ENCODE assay signal across 10 cellular contexts in the genomic region with DNA sequence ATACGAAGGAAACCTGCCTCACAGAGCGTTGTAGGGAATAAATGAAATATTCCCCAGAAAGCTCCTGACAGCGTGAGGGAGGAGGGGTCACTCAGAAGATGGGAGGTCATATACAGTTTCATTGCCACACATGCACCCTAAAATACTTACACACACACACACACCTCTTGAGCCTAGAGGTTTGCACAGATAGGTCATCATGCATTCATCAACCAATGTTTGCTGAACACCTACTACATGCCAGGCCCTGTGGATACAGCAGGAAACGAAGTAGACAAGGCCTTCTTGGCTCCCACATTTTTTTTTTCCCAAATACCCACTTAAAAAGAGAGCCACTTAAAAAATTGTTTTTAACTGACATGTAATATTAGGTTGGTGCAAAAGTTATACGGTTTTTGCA. TPM values are rescaled to one million over a fixed set of nuclear protein-coding genes. Genes with fewer than 3 reads are reported as not detected.
DNase-seq lines count a peak whose midpoint lies in the region; ATAC-seq and TF ChIP-seq lines count a peak whose summit lies in the region.
"Had no signal": no experiment of that assay in that cellular context is flagged by ENCODE, and none has a peak within 500 bp of the region (broad histone marks: within the 10 kb centered on the region; RNA-seq: fewer than 3 reads in every experiment).

No MANE protein-coding gene starts in this region.

- peak overlapping the region; percentile 78 for H3K4me3 Mint-ChIP-seq in activated naive CD8-positive, alpha-beta T cell treated with anti-CD3 and anti-CD28 coated beads for 36 hours
- peak overlapping the region; percentile 56 to 82 (median 80) for H3K4me3 Mint-ChIP-seq in naive B cell

- peaks cover 20% of the 10 kb centered on the region for H3K27me3 Mint-ChIP-seq in activated naive CD8-positive, alpha-beta T cell treated with anti-CD3 and anti-CD28 coated beads for 36 hours
- peaks cover 32 to 60% (median 35%) of the 10 kb centered on the region in 3 donors for H3K27me3 Mint-ChIP-seq in naive B cell

- TF ChIP-seq POLR2A in spleen (IDR thresholded peaks at IDR 0.05): no peak

- H3K27ac ChIP-seq in BLaER1 (no peak overlapping the region), spleen (no peak overlapping the region), ascending aorta (no peak overlapping the region)

- 68 to 86% (median 80%) methylated on average over 5 of the region's 5 CpGs for WGBS in spleen, 5 donors

- TF ChIP-seq CTCF in GM20000 (IDR thresholded peaks at IDR 0.05; ENCODE audit: extremely low read depth, missing control alignments) (no peak), spleen (IDR thresholded peaks at IDR 0.05 in 8 of 11, conservative IDR thresholded peaks at IDR 0.05 in 3 of 11) (no peak), ascending aorta (IDR thresholded peaks at IDR 0.05) (no peak)

- H3K9me3 Mint-ChIP-seq in activated naive CD8-positive, alpha-beta T cell treated with anti-CD3 and anti-CD28 coated beads for 36 hours: no peaks in the 10 kb centered on the region
- no peaks in the 10 kb centered on the region for H3K9me3 Mint-ChIP-seq in naive B cell

- H3K36me3 Mint-ChIP-seq in activated naive CD8-positive, alpha-beta T cell treated with anti-CD3 and anti-CD28 coated beads for 36 hours: no peaks in the 10 kb centered on the region
- no peaks in the 10 kb centered on the region for H3K36me3 Mint-ChIP-seq in naive B cell
- H3K36me3 Mint-ChIP-seq: CD4-positive, CD25-positive, alpha-beta regulatory T cell had no signal

- H3K9ac ChIP-seq in BLaER1: no peak overlapping the region

- no peak overlapping the region for H3K27ac Mint-ChIP-seq in activated naive CD8-positive, alpha-beta T cell treated with anti-CD3 and anti-CD28 coated beads for 36 hours
- H3K27ac Mint-ChIP-seq in naive B cell: no peak overlapping the region
- H3K27ac Mint-ChIP-seq: CD4-positive, CD25-positive, alpha-beta regulatory T cell had no signal

- ATAC-seq in naive B cell (ENCODE audit: low read depth in 2 of 2): no peak

- no peaks in the 10 kb centered on the region for H4K20me1 ChIP-seq in BLaER1

- H3K27me3 ChIP-seq in BLaER1: peaks cover 27% of the 10 kb centered on the region
- peaks cover 0 to 36% (median 20%) of the 10 kb centered on the region in 7 donors for H3K27me3 ChIP-seq in spleen (replicated peaks in 1 of 7)
- H3K27me3 ChIP-seq in ascending aorta: no peaks in the 10 kb centered on the region

- H3K4me1 Mint-ChIP-seq in activated naive CD8-positive, alpha-beta T cell treated with anti-CD3 and anti-CD28 coated beads for 36 hours: peaks cover 21% of the 10 kb centered on the region
- peaks cover 5 to 19% (median 13%) of the 10 kb centered on the region in 3 donors for H3K4me1 Mint-ChIP-seq in naive B cell

- intact Hi-C loops in spleen (cut with DNase I; ENCODE audit: low total_unique reads) (no loop called here), ascending aorta (cut with DNase I) (no loop called here)

- H3K9me3 ChIP-seq in BLaER1 (no peaks in the 10 kb centered on the region), spleen (no peaks in the 10 kb centered on the region), ascending aorta (no peaks in the 10 kb centered on the region)

- peak; percentile 14 for DNase-seq in GM20000 (ENCODE audit: low spot score)
- DNase-seq in activated naive CD8-positive, alpha-beta T cell treated with anti-CD3 and anti-CD28 coated beads for 36 hours: no peak
- DNase-seq in naive B cell: no peak
- no peak for DNase-seq in spleen
- no peak for DNase-seq in ascending aorta (ENCODE audit: low spot score in 2 of 2)
- no peak for DNase-seq in NCI-H128 (lab: John Stamatoyannopoulos, UW; ENCODE audit: unreplicated experiment)
- no peak for DNase-seq in effector CD4-positive, alpha-beta T cell
- DNase-seq: stimulated activated CD4-positive, alpha-beta T cell treated with anti-CD3 and anti-CD28 coated beads, Interleukin-1b, Interleukin-23, amount 100 ng/mL, for 48 hours had no signal

- H3K4me1 ChIP-seq in BLaER1 (peaks cover 30% of the 10 kb centered on the region), spleen (peaks cover 4 to 39% (median 20%) of the 10 kb centered on the region in 6 donors), ascending aorta (peaks cover 3 to 5% of the 10 kb centered on the region in 2 donors)

- H3K4me2 ChIP-seq in BLaER1: peak overlapping the region; percentile 94

- H3K36me3 ChIP-seq in BLaER1: no peaks in the 10 kb centered on the region
- H3K36me3 ChIP-seq in spleen: no peaks in the 10 kb centered on the region
- no peaks in the 10 kb centered on the region for H3K36me3 ChIP-seq in ascending aorta

- H3K4me3 ChIP-seq in BLaER1: no peak overlapping the region
- H3K4me3 ChIP-seq in spleen: peak overlapping the region in 1 of 8 donors; percentile 73
- H3K4me3 ChIP-seq in ascending aorta: peak overlapping the region in 1 of 2 donors; percentile 77

RNA-seq across cellular contexts. Expression of gene PLLP, which starts 0.9 kb away (rescaled TPM):
- total RNA-seq in activated naive CD8-positive, alpha-beta T cell treated with anti-CD3 and anti-CD28 coated beads for 36 hours: under 1 TPM; 0.34 to 0.54 TPM
- polyA plus RNA-seq in naive B cell (ENCODE audit: low read depth in 6 of 6) (under 1 TPM; 0.14 to 0.68 (median 0.52) TPM), spleen (10 to 100 TPM in 1 of 3 donors, 1 to 10 TPM in 2; 4.7 to 19.1 (median 7.0) TPM)
- total RNA-seq in spleen (10 to 100 TPM in 6 of 7 donors, 1 to 10 TPM in 1; 9.6 to 53.1 (median 29.1) TPM), ascending aorta (0.21 TPM)
- total RNA-seq: CD4-positive, CD25-positive, alpha-beta regulatory T cell had no signal

RNA-seq across cellular contexts. Expression of gene ARL2BP, which starts 40.3 kb away (rescaled TPM):
- total RNA-seq in activated naive CD8-positive, alpha-beta T cell treated with anti-CD3 and anti-CD28 coated beads for 36 hours: 10 to 100 TPM; 16.2 to 17.1 TPM
- polyA plus RNA-seq in naive B cell (ENCODE audit: low read depth in 6 of 6): 100 to 1,000 TPM; 108 to 236 (median 132) TPM
- 10 to 100 TPM; 38.0 to 84.6 (median 62.4) TPM for total RNA-seq in spleen
- polyA plus RNA-seq in spleen: 10 to 100 TPM; 30.1 to 65.1 (median 35.7) TPM
- total RNA-seq in ascending aorta: 44.1 TPM
